In genomic region chr7:13898957-13899670, GRCh38 we compare ENCODE assay signal across 18 cellular contexts.
A peak's percentile ranks its signal among the peaks of the same experiment; 100 is the strongest.
DNase-seq lines count a peak whose midpoint lies in the region; ATAC-seq, FAIRE-seq and TF ChIP-seq lines count a peak whose summit lies in the region.
"Had no signal": no experiment of that assay in that cellular context is flagged by ENCODE, and none has a peak within 500 bp of the region (broad histone marks: within the 10 kb centered on the region; RNA-seq: fewer than 3 reads in every experiment).

No MANE protein-coding gene starts in this region.

- no peak for FAIRE-seq in kidney (lab: Jason Lieb, UNC)
- FAIRE-seq: GM12891 had no signal

- intact Hi-C loops in heart left ventricle (cut with DNase I) = no loop called here
- intact Hi-C loops in kidney (cut with DNase I) = no loop called here

- H3K36me3 Mint-ChIP-seq in progenitor cell of endocrine pancreas (ENCODE audit: insufficient read depth) (peaks cover 7% of the 10 kb centered on the region), mesothelial cell of epicardium (peaks cover 4% of the 10 kb centered on the region)
- H3K36me3 Mint-ChIP-seq: activated naive CD8-positive, alpha-beta T cell treated with anti-CD3 and anti-CD28 coated beads, Interleukin-2, amount 10 ng/mL, durations not matched to agents 7 days and 5 days; naive thymus-derived CD4-positive, alpha-beta T cell; stimulated activated memory B cell treated with anti-CD40 and anti-IgM and Interleukin-4, amounts not matched to agents 10 μg/mL and 1 μg/mL and 100 μg/mL, for 72 hours had no signal

- no peak overlapping the region for H2AFZ ChIP-seq in hepatocyte

- H3K27ac ChIP-seq in heart left ventricle (peak overlapping the region in 5 of 12 donors; percentile 28 to 63 (median 47)), right atrium auricular region (no peak overlapping the region), SK-N-MC (peak overlapping the region; percentile 67), hepatocyte (peak overlapping the region; percentile 16), kidney (ENCODE audit: low read depth in 2 of 2, low read length in 2 of 2) (no peak overlapping the region)
- H3K27ac ChIP-seq: coronary artery, ovary, RWPE1 had no signal

- H3K9ac ChIP-seq in SK-N-MC (ENCODE audit: insufficient read length) (no peak overlapping the region), kidney (ENCODE audit: low read length in 2 of 2) (no peak overlapping the region)

- H3K27me3 ChIP-seq in heart left ventricle (no peaks in the 10 kb centered on the region), right atrium auricular region (no peaks in the 10 kb centered on the region), hepatocyte (no peaks in the 10 kb centered on the region)
- H3K27me3 ChIP-seq: ovary had no signal

- H3K27ac Mint-ChIP-seq in progenitor cell of endocrine pancreas (peak overlapping the region; percentile 3), mesothelial cell of epicardium (no peak overlapping the region)
- H3K27ac Mint-ChIP-seq: activated naive CD8-positive, alpha-beta T cell treated with anti-CD3 and anti-CD28 coated beads, Interleukin-2, amount 10 ng/mL, durations not matched to agents 7 days and 5 days; activated T-helper 1 cell treated with anti-CD3 and anti-CD28 coated beads, Interleukin-12 subunit alpha, Interleukin-12 subunit beta, Interleukin-2, Interleukin-4 antibody, amounts not matched to agents 30 ng/mL and 10 ng/mL and 1 ng/mL, durations not matched to agents 14 hours and 24 hours and 36 hours; naive thymus-derived CD4-positive, alpha-beta T cell; stimulated activated memory B cell treated with anti-CD40 and anti-IgM and Interleukin-4, amounts not matched to agents 10 μg/mL and 1 μg/mL and 100 μg/mL, for 72 hours had no signal

- 41 to 50% (median 44%) methylated on average over 6 of the region's 6 CpGs for WGBS in heart left ventricle, 4 donors
- WGBS in hepatocyte (ENCODE audit: low lambda C conversion rate, missing lambda C conversion rate) = 52% methylated on average over 6 of the region's 6 CpGs

- peak in 3 of 4 donors; percentile 41 to 72 (median 60) for ATAC-seq in heart left ventricle
- ATAC-seq: naive thymus-derived CD4-positive, alpha-beta T cell; stimulated activated memory B cell treated with anti-CD40 and anti-IgM and Interleukin-4, amounts not matched to agents 10 μg/mL and 1 μg/mL and 100 μg/mL, for 72 hours had no signal

- H3K36me3 ChIP-seq in heart left ventricle (peaks cover 0 to 58% (median 4%) of the 10 kb centered on the region in 9 donors), right atrium auricular region (peaks cover 6% of the 10 kb centered on the region), SK-N-MC (ENCODE audit: insufficient read depth, low read length) (no peaks in the 10 kb centered on the region), hepatocyte (replicated peaks; ENCODE audit: insufficient read depth, low read depth) (no peaks in the 10 kb centered on the region), kidney (ENCODE audit: control insufficient read depth in 1 of 2, insufficient read depth in 2 of 2, low read length in 2 of 2) (no peaks in the 10 kb centered on the region)
- H3K36me3 ChIP-seq: ovary had no signal

- no peaks in the 10 kb centered on the region for H3K9me2 ChIP-seq in hepatocyte (replicated peaks; ENCODE audit: insufficient read depth)

- no peaks in the 10 kb centered on the region for H3K9me3 ChIP-seq in heart left ventricle
- H3K9me3 ChIP-seq in right atrium auricular region = no peaks in the 10 kb centered on the region
- no peaks in the 10 kb centered on the region for H3K9me3 ChIP-seq in SK-N-MC (ENCODE audit: low read depth, low read length)
- no peaks in the 10 kb centered on the region for H3K9me3 ChIP-seq in hepatocyte (ENCODE audit: low read depth)
- no peaks in the 10 kb centered on the region for H3K9me3 ChIP-seq in kidney (ENCODE audit: control insufficient read depth in 1 of 2, low read length in 2 of 2)
- H3K9me3 ChIP-seq: ovary had no signal

- TF ChIP-seq POLR2A in heart left ventricle (IDR thresholded peaks at IDR 0.05) = no peak

- H3K9me3 Mint-ChIP-seq in progenitor cell of endocrine pancreas (ENCODE audit: low read depth) = no peaks in the 10 kb centered on the region
- no peaks in the 10 kb centered on the region for H3K9me3 Mint-ChIP-seq in mesothelial cell of epicardium
- H3K9me3 Mint-ChIP-seq: activated naive CD8-positive, alpha-beta T cell treated with anti-CD3 and anti-CD28 coated beads, Interleukin-2, amount 10 ng/mL, durations not matched to agents 7 days and 5 days; activated T-helper 1 cell treated with anti-CD3 and anti-CD28 coated beads, Interleukin-12 subunit alpha, Interleukin-12 subunit beta, Interleukin-2, Interleukin-4 antibody, amounts not matched to agents 30 ng/mL and 10 ng/mL and 1 ng/mL, durations not matched to agents 14 hours and 24 hours and 36 hours; stimulated activated memory B cell treated with anti-CD40 and anti-IgM and Interleukin-4, amounts not matched to agents 10 μg/mL and 1 μg/mL and 100 μg/mL, for 72 hours had no signal

- H3K79me2 ChIP-seq in hepatocyte = no peaks in the 10 kb centered on the region

- no peaks in the 10 kb centered on the region for H4K20me1 ChIP-seq in hepatocyte (ENCODE audit: insufficient read depth, poor library complexity, severe bottlenecking)

- H3K4me1 ChIP-seq in heart left ventricle = peaks cover 0 to 12% (median 5%) of the 10 kb centered on the region in 12 donors
- H3K4me1 ChIP-seq in right atrium auricular region = peaks cover 0 to 4% of the 10 kb centered on the region in 2 donors
- no peaks in the 10 kb centered on the region for H3K4me1 ChIP-seq in hepatocyte (ENCODE audit: insufficient read depth)
- H3K4me1 ChIP-seq in kidney (ENCODE audit: control insufficient read depth in 1 of 2, insufficient read depth in 1 of 2, low read depth in 1 of 2, low read length in 2 of 2) = no peaks in the 10 kb centered on the region

- no peak overlapping the region for H3K4me3 Mint-ChIP-seq in progenitor cell of endocrine pancreas (ENCODE audit: low read depth)
- H3K4me3 Mint-ChIP-seq in mesothelial cell of epicardium = no peak overlapping the region
- H3K4me3 Mint-ChIP-seq: activated naive CD8-positive, alpha-beta T cell treated with anti-CD3 and anti-CD28 coated beads, Interleukin-2, amount 10 ng/mL, durations not matched to agents 7 days and 5 days; activated T-helper 1 cell treated with anti-CD3 and anti-CD28 coated beads, Interleukin-12 subunit alpha, Interleukin-12 subunit beta, Interleukin-2, Interleukin-4 antibody, amounts not matched to agents 30 ng/mL and 10 ng/mL and 1 ng/mL, durations not matched to agents 14 hours and 24 hours and 36 hours; naive thymus-derived CD4-positive, alpha-beta T cell; stimulated activated memory B cell treated with anti-CD40 and anti-IgM and Interleukin-4, amounts not matched to agents 10 μg/mL and 1 μg/mL and 100 μg/mL, for 72 hours had no signal

- no peaks in the 10 kb centered on the region for H3K27me3 Mint-ChIP-seq in progenitor cell of endocrine pancreas
- H3K27me3 Mint-ChIP-seq in mesothelial cell of epicardium (ENCODE audit: low read depth) = no peaks in the 10 kb centered on the region
- H3K27me3 Mint-ChIP-seq: activated naive CD8-positive, alpha-beta T cell treated with anti-CD3 and anti-CD28 coated beads, Interleukin-2, amount 10 ng/mL, durations not matched to agents 7 days and 5 days; naive thymus-derived CD4-positive, alpha-beta T cell had no signal

- H3K4me1 Mint-ChIP-seq in progenitor cell of endocrine pancreas (ENCODE audit: low read depth) (peaks cover 4% of the 10 kb centered on the region), mesothelial cell of epicardium (peaks cover 4% of the 10 kb centered on the region)
- H3K4me1 Mint-ChIP-seq: activated naive CD8-positive, alpha-beta T cell treated with anti-CD3 and anti-CD28 coated beads, Interleukin-2, amount 10 ng/mL, durations not matched to agents 7 days and 5 days; naive thymus-derived CD4-positive, alpha-beta T cell; stimulated activated memory B cell treated with anti-CD40 and anti-IgM and Interleukin-4, amounts not matched to agents 10 μg/mL and 1 μg/mL and 100 μg/mL, for 72 hours had no signal

- no peak for TF ChIP-seq CTCF in heart left ventricle (IDR thresholded peaks at IDR 0.05)
- no peak for TF ChIP-seq CTCF in right atrium auricular region (IDR thresholded peaks at IDR 0.05)
- no peak for TF ChIP-seq CTCF in hepatocyte (IDR thresholded peaks at IDR 0.05; ENCODE audit: poor library complexity)
- TF ChIP-seq CTCF in progenitor cell of endocrine pancreas (IDR thresholded peaks at IDR 0.05; ENCODE audit: unreplicated experiment) = no peak
- TF ChIP-seq CTCF in mesothelial cell of epicardium (IDR thresholded peaks at IDR 0.05; ENCODE audit: unreplicated experiment) = no peak
- no peak for TF ChIP-seq CTCF in kidney (IDR thresholded peaks at IDR 0.05; ENCODE audit: borderline replicate concordance, extremely low read depth, insufficient read depth)

- no peak overlapping the region for H3K4me3 ChIP-seq in heart left ventricle
- H3K4me3 ChIP-seq in right atrium auricular region = no peak overlapping the region
- H3K4me3 ChIP-seq in SK-N-MC = no peak overlapping the region
- no peak overlapping the region for H3K4me3 ChIP-seq in hepatocyte
- H3K4me3 ChIP-seq in kidney (ENCODE audit: low read length in 2 of 2) = no peak overlapping the region
- H3K4me3 ChIP-seq: coronary artery, ovary had no signal

- no peak for DNase-seq in heart left ventricle
- no peak for DNase-seq in right atrium auricular region (ENCODE audit: low spot score)
- DNase-seq in SK-N-MC (ENCODE audit: low read depth, low spot score) = no peak
- DNase-seq in hepatocyte (ENCODE audit: low spot score) = peak; percentile 10
- no peak for DNase-seq in progenitor cell of endocrine pancreas (ENCODE audit: low spot score, unreplicated experiment)
- DNase-seq in mesothelial cell of epicardium (ENCODE audit: low spot score in 2 of 2, unreplicated experiment in 2 of 2) = no peak
- DNase-seq in kidney = no peak
- DNase-seq in activated effector memory CD4-positive, alpha-beta T cell treated with anti-CD3 and anti-CD28 coated beads, Interleukin-2, amount 50 U/mL, for 16 hours = no peak
- DNase-seq: activated CD4-positive, alpha-beta T cell treated with anti-CD3 and anti-CD28 coated beads for 48 hours; activated naive CD8-positive, alpha-beta T cell treated with anti-CD3 and anti-CD28 coated beads, Interleukin-2, amount 10 ng/mL, durations not matched to agents 7 days and 5 days; naive thymus-derived CD4-positive, alpha-beta T cell; NCI-H187; ovary had no signal

- H3K4me2 ChIP-seq in hepatocyte = no peak overlapping the region

Comparison
In these comparisons a context has a peak if more than half of its experiments do, and no peak if none do; other contexts are left out.
1. H3K27ac ChIP-seq: peak in SK-N-MC (single experiment) and hepatocyte (single experiment); none in right atrium auricular region (0 of 2) and kidney (0 of 2).